2 cellular contexts compared by ENCODE assay signal in the genomic region with DNA sequence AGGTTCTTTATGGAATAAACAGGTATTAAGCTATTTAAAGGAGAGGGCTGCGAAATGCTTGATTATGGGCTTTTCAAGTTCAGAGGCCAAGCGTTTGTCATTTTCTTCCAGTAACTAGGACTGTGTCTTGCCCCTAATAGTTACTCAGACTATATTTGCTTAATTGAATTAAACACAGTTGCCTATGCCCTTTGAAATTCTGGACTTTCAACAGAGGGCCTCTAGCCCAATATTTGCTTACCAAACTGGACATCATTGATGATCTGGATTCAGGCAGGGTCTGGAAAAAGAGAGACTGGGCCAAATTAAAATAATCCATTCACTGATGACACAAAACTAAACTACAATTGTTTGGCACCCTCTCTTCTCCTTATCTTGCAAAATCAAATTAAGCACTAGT.
TF ChIP-seq lines count a peak whose summit lies in the region.

No MANE protein-coding gene starts in this region.

TF ChIP-seq in WTC11, 78 proteins besides CTCF, POLR2A, EP300 and RAD21 (continued from another document):
- TF ChIP-seq, protein P1, sequence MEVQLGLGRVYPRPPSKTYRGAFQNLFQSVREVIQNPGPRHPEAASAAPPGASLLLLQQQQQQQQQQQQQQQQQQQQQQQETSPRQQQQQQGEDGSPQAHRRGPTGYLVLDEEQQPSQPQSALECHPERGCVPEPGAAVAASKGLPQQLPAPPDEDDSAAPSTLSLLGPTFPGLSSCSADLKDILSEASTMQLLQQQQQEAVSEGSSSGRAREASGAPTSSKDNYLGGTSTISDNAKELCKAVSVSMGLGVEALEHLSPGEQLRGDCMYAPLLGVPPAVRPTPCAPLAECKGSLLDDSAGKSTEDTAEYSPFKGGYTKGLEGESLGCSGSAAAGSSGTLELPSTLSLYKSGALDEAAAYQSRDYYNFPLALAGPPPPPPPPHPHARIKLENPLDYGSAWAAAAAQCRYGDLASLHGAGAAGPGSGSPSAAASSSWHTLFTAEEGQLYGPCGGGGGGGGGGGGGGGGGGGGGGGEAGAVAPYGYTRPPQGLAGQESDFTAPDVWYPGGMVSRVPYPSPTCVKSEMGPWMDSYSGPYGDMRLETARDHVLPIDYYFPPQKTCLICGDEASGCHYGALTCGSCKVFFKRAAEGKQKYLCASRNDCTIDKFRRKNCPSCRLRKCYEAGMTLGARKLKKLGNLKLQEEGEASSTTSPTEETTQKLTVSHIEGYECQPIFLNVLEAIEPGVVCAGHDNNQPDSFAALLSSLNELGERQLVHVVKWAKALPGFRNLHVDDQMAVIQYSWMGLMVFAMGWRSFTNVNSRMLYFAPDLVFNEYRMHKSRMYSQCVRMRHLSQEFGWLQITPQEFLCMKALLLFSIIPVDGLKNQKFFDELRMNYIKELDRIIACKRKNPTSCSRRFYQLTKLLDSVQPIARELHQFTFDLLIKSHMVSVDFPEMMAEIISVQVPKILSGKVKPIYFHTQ (CRISPR knock-in tag; IDR thresholded peaks at IDR 0.05), result no peak
TF ChIP-seq in WTC11: peak in this region for 1.

TF ChIP-seq in HepG2, 621 proteins besides CTCF, POLR2A, EP300 and RAD21 (continued from another document and continues in another):
- TF ChIP-seq ZBED4 (CRISPR knock-in tag; IDR thresholded peaks at IDR 0.05; ENCODE audit: borderline replicate concordance), result peak; percentile 94
- TF ChIP-seq, protein P2, sequence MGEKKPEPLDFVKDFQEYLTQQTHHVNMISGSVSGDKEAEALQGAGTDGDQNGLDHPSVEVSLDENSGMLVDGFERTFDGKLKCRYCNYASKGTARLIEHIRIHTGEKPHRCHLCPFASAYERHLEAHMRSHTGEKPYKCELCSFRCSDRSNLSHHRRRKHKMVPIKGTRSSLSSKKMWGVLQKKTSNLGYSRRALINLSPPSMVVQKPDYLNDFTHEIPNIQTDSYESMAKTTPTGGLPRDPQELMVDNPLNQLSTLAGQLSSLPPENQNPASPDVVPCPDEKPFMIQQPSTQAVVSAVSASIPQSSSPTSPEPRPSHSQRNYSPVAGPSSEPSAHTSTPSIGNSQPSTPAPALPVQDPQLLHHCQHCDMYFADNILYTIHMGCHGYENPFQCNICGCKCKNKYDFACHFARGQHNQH (CRISPR knock-in tag; IDR thresholded peaks at IDR 0.05), result peak; percentile 56; the same call in 1 of the 2 replicates
- 0 out of 2 replicates have a peak, but pooled peaks have one; percentile 44 for TF ChIP-seq NCOA1 (CRISPR knock-in tag; IDR thresholded peaks at IDR 0.05)
- TF ChIP-seq SKI (IDR thresholded peaks at IDR 0.05; ENCODE audit: partially characterized antibody), result peak; percentile 26
- TF ChIP-seq, protein P3, sequence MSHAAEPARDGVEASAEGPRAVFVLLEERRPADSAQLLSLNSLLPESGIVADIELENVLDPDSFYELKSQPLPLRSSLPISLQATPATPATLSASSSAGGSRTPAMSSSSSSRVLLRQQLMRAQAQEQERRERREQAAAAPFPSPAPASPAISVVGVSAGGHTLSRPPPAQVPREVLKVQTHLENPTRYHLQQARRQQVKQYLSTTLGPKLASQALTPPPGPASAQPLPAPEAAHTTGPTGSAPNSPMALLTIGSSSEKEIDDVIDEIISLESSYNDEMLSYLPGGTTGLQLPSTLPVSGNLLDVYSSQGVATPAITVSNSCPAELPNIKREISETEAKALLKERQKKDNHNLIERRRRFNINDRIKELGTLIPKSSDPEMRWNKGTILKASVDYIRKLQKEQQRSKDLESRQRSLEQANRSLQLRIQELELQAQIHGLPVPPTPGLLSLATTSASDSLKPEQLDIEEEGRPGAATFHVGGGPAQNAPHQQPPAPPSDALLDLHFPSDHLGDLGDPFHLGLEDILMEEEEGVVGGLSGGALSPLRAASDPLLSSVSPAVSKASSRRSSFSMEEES (CRISPR knock-in tag; IDR thresholded peaks at IDR 0.05), result peak; percentile 36; the same call in 1 of the 2 replicates
- TF ChIP-seq ARNTL (CRISPR knock-in tag; IDR thresholded peaks at IDR 0.05), result 0 out of 2 replicates have a peak, but pooled peaks have one; percentile 45
- TF ChIP-seq KAT2B (IDR thresholded peaks at IDR 0.05; ENCODE audit: borderline replicate concordance, low read depth, low read length), result no peak
- 0 out of 2 replicates have a peak, but pooled peaks have one; percentile 5 for TF ChIP-seq LCORL (IDR thresholded peaks at IDR 0.05)
- peak; percentile 82; the same call in 1 of the 2 replicates for TF ChIP-seq LCORL (CRISPR knock-in tag; IDR thresholded peaks at IDR 0.05)
- TF ChIP-seq ARID3A (IDR thresholded peaks at IDR 0.05; ENCODE audit: low read depth, low read length), result peak; percentile 94
- TF ChIP-seq MIER3 (CRISPR knock-in tag; IDR thresholded peaks at IDR 0.05; ENCODE audit: borderline replicate concordance), result peak; percentile 50; the same call in 1 of the 2 replicates
- TF ChIP-seq MBD4 (IDR thresholded peaks at IDR 0.05; ENCODE audit: borderline replicate concordance, low read length), result peak; percentile 69; the same call in 1 of the 2 replicates
- no peak for TF ChIP-seq REL (CRISPR knock-in tag; conservative IDR thresholded peaks at IDR 0.05)
- TF ChIP-seq KDM1A (CRISPR knock-in tag; IDR thresholded peaks at IDR 0.05), result 0 out of 2 replicates have a peak, but pooled peaks have one; percentile 27
- peak; percentile 85 for TF ChIP-seq FOSL2 (CRISPR knock-in tag; IDR thresholded peaks at IDR 0.05)
- peak; percentile 96 for TF ChIP-seq KDM6A (CRISPR knock-in tag; IDR thresholded peaks at IDR 0.05; ENCODE audit: low read depth)
- no peak for TF ChIP-seq SOX6 (IDR thresholded peaks at IDR 0.05)
- peak; percentile 88 for TF ChIP-seq SOX6 (CRISPR knock-in tag; IDR thresholded peaks at IDR 0.05)
- peak; percentile 81 for TF ChIP-seq HDAC2 (CRISPR knock-in tag; IDR thresholded peaks at IDR 0.05)
- TF ChIP-seq DNMT3B (CRISPR knock-in tag; conservative IDR thresholded peaks at IDR 0.05), result no peak
- TF ChIP-seq BRD4 (CRISPR knock-in tag; IDR thresholded peaks at IDR 0.05), result peak; percentile 58; the same call in 1 of the 2 replicates
- TF ChIP-seq ERF (CRISPR knock-in tag; IDR thresholded peaks at IDR 0.05), result peak; percentile 54; the same call in 1 of the 2 replicates
- peak; percentile 89 for TF ChIP-seq FOXA3 (CRISPR knock-in tag; IDR thresholded peaks at IDR 0.05)
- TF ChIP-seq NR2F1 (CRISPR knock-in tag; IDR thresholded peaks at IDR 0.05), result peak in 1 of 2 experiments; percentile 55; a peak in 1 of 4 replicates
- peak; percentile 97 for TF ChIP-seq MED1 (CRISPR knock-in tag; IDR thresholded peaks at IDR 0.05)
- TF ChIP-seq, protein P4, sequence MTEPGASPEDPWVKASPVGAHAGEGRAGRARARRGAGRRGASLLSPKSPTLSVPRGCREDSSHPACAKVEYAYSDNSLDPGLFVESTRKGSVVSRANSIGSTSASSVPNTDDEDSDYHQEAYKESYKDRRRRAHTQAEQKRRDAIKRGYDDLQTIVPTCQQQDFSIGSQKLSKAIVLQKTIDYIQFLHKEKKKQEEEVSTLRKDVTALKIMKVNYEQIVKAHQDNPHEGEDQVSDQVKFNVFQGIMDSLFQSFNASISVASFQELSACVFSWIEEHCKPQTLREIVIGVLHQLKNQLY (CRISPR knock-in tag; IDR thresholded peaks at IDR 0.05), result peak; percentile 59
- peak; percentile 70 for TF ChIP-seq PITX1 (CRISPR knock-in tag; IDR thresholded peaks at IDR 0.05)
- TF ChIP-seq TCF7L2 (IDR thresholded peaks at IDR 0.05; ENCODE audit: low read depth, low read length), result peak; percentile 82
- TF ChIP-seq ZNF790 (CRISPR knock-in tag; IDR thresholded peaks at IDR 0.05; ENCODE audit: borderline replicate concordance), result no peak
- TF ChIP-seq FOXP1 (IDR thresholded peaks at IDR 0.05), result no peak
- peak; percentile 86; the same call in 1 of the 2 replicates for TF ChIP-seq FOXP1 (CRISPR knock-in tag; IDR thresholded peaks at IDR 0.05)
- no peak for TF ChIP-seq MYPOP (CRISPR knock-in tag; IDR thresholded peaks at IDR 0.05)
- TF ChIP-seq, protein P5, sequence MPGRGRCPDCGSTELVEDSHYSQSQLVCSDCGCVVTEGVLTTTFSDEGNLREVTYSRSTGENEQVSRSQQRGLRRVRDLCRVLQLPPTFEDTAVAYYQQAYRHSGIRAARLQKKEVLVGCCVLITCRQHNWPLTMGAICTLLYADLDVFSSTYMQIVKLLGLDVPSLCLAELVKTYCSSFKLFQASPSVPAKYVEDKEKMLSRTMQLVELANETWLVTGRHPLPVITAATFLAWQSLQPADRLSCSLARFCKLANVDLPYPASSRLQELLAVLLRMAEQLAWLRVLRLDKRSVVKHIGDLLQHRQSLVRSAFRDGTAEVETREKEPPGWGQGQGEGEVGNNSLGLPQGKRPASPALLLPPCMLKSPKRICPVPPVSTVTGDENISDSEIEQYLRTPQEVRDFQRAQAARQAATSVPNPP (CRISPR knock-in tag; IDR thresholded peaks at IDR 0.05), result no peak
- no peak for TF ChIP-seq ZNF367 (CRISPR knock-in tag; IDR thresholded peaks at IDR 0.05; ENCODE audit: borderline replicate concordance)
- peak; percentile 54; the same call in 1 of the 2 replicates for TF ChIP-seq HOXA5 (CRISPR knock-in tag; IDR thresholded peaks at IDR 0.05)
- no peak for TF ChIP-seq ZNF619 (CRISPR knock-in tag; IDR thresholded peaks at IDR 0.05)
- peak; percentile 55; the same call in 1 of the 2 replicates for TF ChIP-seq DPF2 (CRISPR knock-in tag; IDR thresholded peaks at IDR 0.05; ENCODE audit: borderline replicate concordance, low read depth)
- 0 out of 2 replicates have a peak, but pooled peaks have one; percentile 37 for TF ChIP-seq ZNF614 (CRISPR knock-in tag; IDR thresholded peaks at IDR 0.05; ENCODE audit: borderline replicate concordance)
- TF ChIP-seq, protein P6, sequence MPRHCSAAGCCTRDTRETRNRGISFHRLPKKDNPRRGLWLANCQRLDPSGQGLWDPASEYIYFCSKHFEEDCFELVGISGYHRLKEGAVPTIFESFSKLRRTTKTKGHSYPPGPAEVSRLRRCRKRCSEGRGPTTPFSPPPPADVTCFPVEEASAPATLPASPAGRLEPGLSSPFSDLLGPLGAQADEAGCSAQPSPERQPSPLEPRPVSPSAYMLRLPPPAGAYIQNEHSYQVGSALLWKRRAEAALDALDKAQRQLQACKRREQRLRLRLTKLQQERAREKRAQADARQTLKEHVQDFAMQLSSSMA (CRISPR knock-in tag; IDR thresholded peaks at IDR 0.05), result no peak
- no peak for TF ChIP-seq ZNF850 (CRISPR knock-in tag; conservative IDR thresholded peaks at IDR 0.05)
- TF ChIP-seq SALL1 (CRISPR knock-in tag; IDR thresholded peaks at IDR 0.05), result peak; percentile 25; the same call in 1 of the 2 replicates
- peak; percentile 41; the same call in 1 of the 2 replicates for TF ChIP-seq KAT8 (CRISPR knock-in tag; IDR thresholded peaks at IDR 0.05)
- no peak for TF ChIP-seq MATR3 (CRISPR knock-in tag; IDR thresholded peaks at IDR 0.05)
- 0 out of 2 replicates have a peak, but pooled peaks have one; percentile 16 for TF ChIP-seq ZNF792 (CRISPR knock-in tag; IDR thresholded peaks at IDR 0.05)
- TF ChIP-seq YEATS4 (CRISPR knock-in tag; IDR thresholded peaks at IDR 0.05; ENCODE audit: borderline replicate concordance), result 0 out of 2 replicates have a peak, but pooled peaks have one; percentile 32
- TF ChIP-seq TBX2 (CRISPR knock-in tag; IDR thresholded peaks at IDR 0.05; ENCODE audit: borderline replicate concordance), result peak; percentile 71
- peak; percentile 57; the same call in 1 of the 2 replicates for TF ChIP-seq NR2C2 (CRISPR knock-in tag; IDR thresholded peaks at IDR 0.05; ENCODE audit: borderline replicate concordance)
- 0 out of 2 replicates have a peak, but pooled peaks have one; percentile 44 for TF ChIP-seq JUND (CRISPR knock-in tag; IDR thresholded peaks at IDR 0.05)
- peak; percentile 52 for TF ChIP-seq ZNF331 (CRISPR knock-in tag; IDR thresholded peaks at IDR 0.05)
